Comparison of ENCODE assay signal across 1 cellular context in the genomic region with DNA sequence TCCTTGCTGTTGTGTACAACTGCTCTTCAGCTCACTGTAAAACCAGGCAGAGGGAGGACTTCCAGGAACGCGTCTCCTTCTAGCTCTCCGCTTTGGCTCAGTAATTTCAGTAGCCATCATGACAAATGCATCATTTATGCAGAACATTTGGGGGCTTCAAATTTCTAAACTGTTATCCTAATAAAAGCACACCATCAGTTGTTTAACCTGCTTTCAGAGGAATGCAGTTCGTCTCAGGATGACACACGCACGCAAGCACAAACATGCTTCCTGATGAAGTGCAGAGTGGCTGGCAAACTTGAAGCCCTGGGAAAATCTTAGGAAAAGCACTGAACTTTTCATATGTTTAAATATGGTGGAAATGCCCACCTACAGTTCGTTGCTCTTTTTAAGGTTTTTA.
TF ChIP-seq lines count a peak whose summit lies in the region.

No MANE protein-coding gene starts in this region.

TF ChIP-seq in SK-N-SH treated with all-trans-retinoic acid at 6 μM for 48 hours, 23 proteins besides CTCF, POLR2A, EP300 and RAD21 (continued from another document):
- TF ChIP-seq PATZ1 (CRISPR knock-in tag; IDR thresholded peaks at IDR 0.05; ENCODE audit: borderline replicate concordance) (no peak), OSR1 (CRISPR knock-in tag; IDR thresholded peaks at IDR 0.05) (no peak), PPARA (CRISPR knock-in tag; IDR thresholded peaks at IDR 0.05; ENCODE audit: borderline replicate concordance) (no peak), TSHZ2 (CRISPR knock-in tag; IDR thresholded peaks at IDR 0.05) (no peak), ARNTL (CRISPR knock-in tag; IDR thresholded peaks at IDR 0.05; ENCODE audit: borderline replicate concordance, low read depth) (no peak), TCF4 (CRISPR knock-in tag; IDR thresholded peaks at IDR 0.05; ENCODE audit: borderline replicate concordance) (no peak), CSDC2 (CRISPR knock-in tag; IDR thresholded peaks at IDR 0.05) (no peak), GLIS3 (CRISPR knock-in tag; IDR thresholded peaks at IDR 0.05) (no peak), TOX (CRISPR knock-in tag; IDR thresholded peaks at IDR 0.05; ENCODE audit: borderline replicate concordance) (no peak), RARB (CRISPR knock-in tag; IDR thresholded peaks at IDR 0.05) (no peak), ZNF70 (CRISPR knock-in tag; IDR thresholded peaks at IDR 0.05) (no peak), ZNF565 (CRISPR knock-in tag; conservative IDR thresholded peaks at IDR 0.05; ENCODE audit: low read depth) (no peak), ESRRG (CRISPR knock-in tag; IDR thresholded peaks at IDR 0.05) (no peak), ISL1 (CRISPR knock-in tag; IDR thresholded peaks at IDR 0.05) (no peak), ZC3H10 (CRISPR knock-in tag; IDR thresholded peaks at IDR 0.05) (no peak)
- TF ChIP-seq, protein P1, sequence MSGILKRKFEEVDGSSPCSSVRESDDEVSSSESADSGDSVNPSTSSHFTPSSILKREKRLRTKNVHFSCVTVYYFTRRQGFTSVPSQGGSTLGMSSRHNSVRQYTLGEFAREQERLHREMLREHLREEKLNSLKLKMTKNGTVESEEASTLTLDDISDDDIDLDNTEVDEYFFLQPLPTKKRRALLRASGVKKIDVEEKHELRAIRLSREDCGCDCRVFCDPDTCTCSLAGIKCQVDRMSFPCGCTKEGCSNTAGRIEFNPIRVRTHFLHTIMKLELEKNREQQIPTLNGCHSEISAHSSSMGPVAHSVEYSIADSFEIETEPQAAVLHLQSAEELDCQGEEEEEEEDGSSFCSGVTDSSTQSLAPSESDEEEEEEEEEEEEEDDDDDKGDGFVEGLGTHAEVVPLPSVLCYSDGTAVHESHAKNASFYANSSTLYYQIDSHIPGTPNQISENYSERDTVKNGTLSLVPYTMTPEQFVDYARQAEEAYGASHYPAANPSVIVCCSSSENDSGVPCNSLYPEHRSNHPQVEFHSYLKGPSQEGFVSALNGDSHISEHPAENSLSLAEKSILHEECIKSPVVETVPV (CRISPR knock-in tag; IDR thresholded peaks at IDR 0.05), result no peak
- TF ChIP-seq, protein P2, sequence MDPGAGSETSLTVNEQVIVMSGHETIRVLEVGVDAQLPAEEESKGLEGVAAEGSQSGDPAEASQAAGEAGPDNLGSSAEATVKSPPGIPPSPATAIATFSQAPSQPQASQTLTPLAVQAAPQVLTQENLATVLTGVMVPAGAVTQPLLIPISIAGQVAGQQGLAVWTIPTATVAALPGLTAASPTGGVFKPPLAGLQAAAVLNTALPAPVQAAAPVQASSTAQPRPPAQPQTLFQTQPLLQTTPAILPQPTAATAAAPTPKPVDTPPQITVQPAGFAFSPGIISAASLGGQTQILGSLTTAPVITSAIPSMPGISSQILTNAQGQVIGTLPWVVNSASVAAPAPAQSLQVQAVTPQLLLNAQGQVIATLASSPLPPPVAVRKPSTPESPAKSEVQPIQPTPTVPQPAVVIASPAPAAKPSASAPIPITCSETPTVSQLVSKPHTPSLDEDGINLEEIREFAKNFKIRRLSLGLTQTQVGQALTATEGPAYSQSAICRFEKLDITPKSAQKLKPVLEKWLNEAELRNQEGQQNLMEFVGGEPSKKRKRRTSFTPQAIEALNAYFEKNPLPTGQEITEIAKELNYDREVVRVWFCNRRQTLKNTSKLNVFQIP (CRISPR knock-in tag; IDR thresholded peaks at IDR 0.05; ENCODE audit: borderline replicate concordance, low read depth), result no peak
